Comparison of ENCODE assay signal across 22 cellular contexts in genomic region chr21:43027846-43028731, GRCh38.
"Had no signal": no experiment of that assay in that cellular context is flagged by ENCODE, and none has a peak within 500 bp of the region (broad histone marks: within the 10 kb centered on the region; RNA-seq: fewer than 3 reads in every experiment).

No MANE protein-coding gene starts in this region.

- H3K36me3 ChIP-seq: ovary had no signal

- H3K27ac ChIP-seq: adrenal gland, gastroesophageal sphincter, heart right ventricle, ovary, psoas muscle, right lobe of liver, thoracic aorta, WERI-Rb-1 had no signal

- FAIRE-seq: colon, endometrium, small intestine, urothelium cell line had no signal

- ATAC-seq: activated naive CD4-positive, alpha-beta T cell treated with anti-CD3 and anti-CD28 coated beads, Interleukin-2, amount 50 U/mL, for 72 hours; esophagus mucosa; gastroesophageal sphincter; naive thymus-derived CD4-positive, alpha-beta T cell; psoas muscle; right lobe of liver; stimulated activated naive B cell treated with anti-CD40 and anti-IgM and Interleukin-4, amounts not matched to agents 10 μg/mL and 1 μg/mL and 100 μg/mL, for 72 hours had no signal

- DNase-seq: activated CD4-positive, alpha-beta T cell treated with anti-CD3 and anti-CD28 coated beads, Interleukin-2, amount 50 U/mL, for 4 hours; activated gamma-delta T cell; adrenal gland; central memory CD4-positive, alpha-beta T cell; heart right ventricle; kidney glomerular epithelial cell; mesendoderm; naive thymus-derived CD4-positive, alpha-beta T cell; ovary; psoas muscle; right lobe of liver; small intestine; stimulated activated naive B cell treated with anti-CD40 and anti-IgM and Interleukin-4, amounts not matched to agents 10 μg/mL and 1 μg/mL and 100 μg/mL, for 72 hours; T-helper 2 cell; WERI-Rb-1 had no signal

- H3K9me3 ChIP-seq: adrenal gland, gastroesophageal sphincter, heart right ventricle, ovary, psoas muscle, right lobe of liver, thoracic aorta had no signal

- H3K4me1 ChIP-seq: adrenal gland, gastroesophageal sphincter, heart right ventricle, psoas muscle, right lobe of liver had no signal

- H3K4me3 ChIP-seq: adrenal gland, gastroesophageal sphincter, heart right ventricle, ovary, psoas muscle, right lobe of liver, thoracic aorta had no signal

- H3K27me3 ChIP-seq: adrenal gland, gastroesophageal sphincter, heart right ventricle, ovary, right lobe of liver had no signal
